In the genomic region with DNA sequence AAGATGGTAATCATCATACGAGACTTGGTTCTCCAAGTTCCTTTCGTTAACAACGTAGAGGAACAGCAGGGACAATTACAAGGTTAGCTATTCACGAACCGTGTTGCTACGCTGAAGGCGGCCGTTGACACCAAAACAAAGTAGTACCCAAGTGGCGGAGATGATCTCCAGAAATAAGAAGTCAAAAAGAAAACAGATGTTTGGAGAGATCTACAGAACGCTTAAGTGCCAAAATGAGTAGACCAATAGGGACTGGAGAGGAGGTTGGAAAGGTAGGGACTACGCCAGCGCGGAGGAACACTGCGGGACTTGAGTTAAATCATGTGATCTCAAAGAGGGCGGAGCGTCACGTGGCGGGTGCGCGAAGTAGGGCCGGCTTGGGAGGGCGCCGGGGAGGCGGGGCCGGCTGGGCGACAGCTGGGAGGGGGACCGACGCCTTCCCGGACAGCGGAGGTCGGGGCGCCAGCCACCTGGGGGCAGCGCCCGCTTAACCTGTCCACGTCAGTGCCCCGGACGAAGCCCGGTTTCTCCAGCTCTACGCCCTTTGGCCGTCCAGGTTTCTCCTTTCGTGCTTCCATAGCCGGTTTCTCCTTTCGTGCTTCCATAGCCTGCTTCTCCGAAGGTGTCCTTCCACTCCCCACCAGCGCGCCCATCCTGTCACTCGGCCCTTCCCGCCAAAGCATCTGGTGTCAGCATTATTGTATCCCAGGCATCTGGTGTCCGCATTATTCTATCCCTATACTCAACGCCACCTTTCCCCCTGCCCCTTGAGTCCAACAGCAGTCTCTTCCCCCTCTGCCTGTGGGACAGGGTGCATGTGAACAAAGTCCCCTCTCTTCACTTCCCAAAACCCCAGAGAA, we compare ENCODE assay signal across 7 cellular contexts. TPM values are rescaled to one million over a fixed set of nuclear protein-coding genes. Genes with fewer than 3 reads are reported as not detected.
DNase-seq lines count a peak whose midpoint lies in the region; ATAC-seq, FAIRE-seq and TF ChIP-seq lines count a peak whose summit lies in the region.

No MANE protein-coding gene starts in this region.

- peaks cover 61% of the 10 kb centered on the region for H3K79me2 ChIP-seq in mammary epithelial cell (ENCODE audit: insufficient read depth, low read length)

- H3K36me3 Mint-ChIP-seq in immature natural killer cell, result peaks cover 8 to 28% (median 14%) of the 10 kb centered on the region in 3 donors

- H3K4me1 Mint-ChIP-seq in immature natural killer cell, result peaks cover 40 to 41% of the 10 kb centered on the region in 2 donors

- H3K27me3 ChIP-seq in WERI-Rb-1 (ENCODE audit: insufficient read depth, low read depth, severe bottlenecking) (no peaks in the 10 kb centered on the region), mammary epithelial cell (ENCODE audit: insufficient read depth, low read length) (no peaks in the 10 kb centered on the region), small intestine (ENCODE audit: control insufficient read depth in 2 of 2, insufficient read depth in 2 of 2, low read length in 2 of 2) (no peaks in the 10 kb centered on the region)

- H2AFZ ChIP-seq in mammary epithelial cell (ENCODE audit: low read depth, low read length), result peak overlapping the region; percentile 90

- peak; percentile 41 for ATAC-seq in GM18508 (IDR thresholded peaks at IDR 0.05; ENCODE audit: insufficient read depth, unreplicated experiment)
- peak; percentile 38 for ATAC-seq in HG03039 (IDR thresholded peaks at IDR 0.05; ENCODE audit: unreplicated experiment)

- CTCF ChIA-PET in mammary epithelial cell (lab: Charles Lee; ENCODE audit: low non-redundant PET), result interaction anchor here (0.6 to 0.9 kb wide), 2 partner anchors 169 to 373 kb away, joined by 3 read pairs; no protein-coding TSS in a partner anchor

- peak overlapping the region; percentile 90 for H3K4me3 ChIP-seq in WERI-Rb-1 (ENCODE audit: low read depth, low read length)
- H3K4me3 ChIP-seq in mammary epithelial cell (replicated peaks in 1 of 3; ENCODE audit: insufficient read depth in 1 of 3, low read depth in 2 of 3, low read length in 3 of 3), result peak overlapping the region; percentile 82 to 91 (median 90)
- H3K4me3 ChIP-seq in small intestine (ENCODE audit: low read depth in 1 of 2, low read length in 2 of 2), result peak overlapping the region; percentile 78 to 95

- H3K9me3 ChIP-seq in WERI-Rb-1 (ENCODE audit: severe bottlenecking) (no peaks in the 10 kb centered on the region), mammary epithelial cell (replicated peaks; ENCODE audit: insufficient read depth, low read length) (no peaks in the 10 kb centered on the region), small intestine (ENCODE audit: control insufficient read depth, low read depth) (no peaks in the 10 kb centered on the region)

- H4K20me1 ChIP-seq in mammary epithelial cell (ENCODE audit: insufficient read depth, low read length), result no peaks in the 10 kb centered on the region

- intact Hi-C loops in mammary epithelial cell (cut with micrococcal nuclease), result loop anchor here (1.0 kb wide), 1 partner anchor 53 kb away; no protein-coding TSS in a partner anchor

- in situ Hi-C loops in mammary epithelial cell (cut with MboI; ENCODE audit: low sequenced_read_pairs in 2 of 2), result no loop called here

- peaks cover 12 to 29% (median 23%) of the 10 kb centered on the region in 3 donors for H3K27me3 Mint-ChIP-seq in immature natural killer cell (ENCODE audit: low read depth in 3 of 3)

- H3K4me3 Mint-ChIP-seq in immature natural killer cell, result peak overlapping the region; percentile 98 to 99 (median 98)

- peak; percentile 96 for DNase-seq in NCI-H2171 treated with DMSO at 0.1 percent for 48 hours (lab: John Stamatoyannopoulos, UW)
- DNase-seq in WERI-Rb-1, result peak; percentile 97
- peak; percentile 89 for DNase-seq in mammary epithelial cell
- peak; percentile 95 to 96 (median 96) for DNase-seq in immature natural killer cell
- DNase-seq in small intestine, result peak; percentile 92

- BruUV-seq in mammary epithelial cell (replicated peaks; lab: Mats Ljungman, UMichigan), result no TSS peak

- H3K4me1 ChIP-seq in mammary epithelial cell (ENCODE audit: insufficient read depth, low read length), result peaks cover 26% of the 10 kb centered on the region
- peaks cover 3% of the 10 kb centered on the region in 2 donors for H3K4me1 ChIP-seq in small intestine (ENCODE audit: control insufficient read depth in 2 of 2, insufficient read depth in 1 of 2, low read depth in 1 of 2, low read length in 1 of 2)

- peak overlapping the region; percentile 97 for H3K4me2 ChIP-seq in mammary epithelial cell (ENCODE audit: insufficient read depth, low read depth, low read length)

- H3K36me3 ChIP-seq in WERI-Rb-1, result peaks cover 71% of the 10 kb centered on the region
- H3K36me3 ChIP-seq in mammary epithelial cell (ENCODE audit: insufficient read depth, low read length), result peaks cover 7% of the 10 kb centered on the region
- peaks cover 0 to 12% of the 10 kb centered on the region in 2 donors for H3K36me3 ChIP-seq in small intestine (ENCODE audit: control insufficient read depth in 2 of 2, insufficient read depth in 2 of 2, low read length in 2 of 2)

- dilution Hi-C loops in mammary epithelial cell (cut with HindIII; ENCODE audit: low sequenced_read_pairs), result no loop called here

- WGBS in mammary epithelial cell (ENCODE audit: low coverage, missing lambda C conversion rate), result 4% methylated on average over 12 of the region's 50 CpGs
- WGBS in small intestine, 3 donors, result 1 to 3% (median 2%) methylated on average over 33 to 50 of the region's 50 CpGs

- peak overlapping the region; percentile 96 to 100 (median 100) for H3K27ac Mint-ChIP-seq in immature natural killer cell

- FAIRE-seq in small intestine (lab: Jason Lieb, UNC), result no peak

- TF ChIP-seq CTCF in WERI-Rb-1 (IDR thresholded peaks at IDR 0.05; ENCODE audit: low read depth, low read length), result peak; percentile 31; the same call in 1 of the 2 replicates
- no peak for TF ChIP-seq CTCF in mammary epithelial cell (conservative IDR thresholded peaks at IDR 0.05 in 1 of 2, IDR thresholded peaks at IDR 0.05 in 1 of 2; ENCODE audit: extremely low read depth in 1 of 2, insufficient read depth in 1 of 2, low read depth in 1 of 2, low read length in 2 of 2)

- peak overlapping the region; percentile 93 for H3K9ac ChIP-seq in mammary epithelial cell (ENCODE audit: insufficient read depth, low read length)

- H3K9me3 Mint-ChIP-seq in immature natural killer cell, result peaks cover 0 to 2% (median 0%) of the 10 kb centered on the region in 6 donors

- H3K27ac ChIP-seq in WERI-Rb-1 (peak overlapping the region; percentile 99), mammary epithelial cell (ENCODE audit: insufficient read depth, low read depth, low read length) (peak overlapping the region; percentile 88), small intestine (ENCODE audit: low read depth in 1 of 2, low read length in 1 of 2) (peak overlapping the region; percentile 98 to 99)

RNA-seq across cellular contexts. Expression of a gene that starts 0.7 kb away (rescaled TPM):
- total RNA-seq in mammary epithelial cell, result 100 to 1,000 TPM; 116 to 204 TPM
- 326 TPM for polyA plus RNA-seq in mammary epithelial cell
- polyA minus RNA-seq in mammary epithelial cell, result 296 TPM
- 100 to 1,000 TPM; 764 to 982 (median 905) TPM for polyA plus RNA-seq in immature natural killer cell
- polyA plus RNA-seq in small intestine, result 1,000 to 10,000 TPM in 1 of 3 donors, 100 to 1,000 TPM in 2; 541 to 1,100 (median 827) TPM

RNA-seq across cellular contexts. Expression of a gene that starts 3.7 kb away (rescaled TPM):
- 10 to 100 TPM; 36.7 to 53.6 TPM for total RNA-seq in mammary epithelial cell
- 39.8 TPM for polyA plus RNA-seq in mammary epithelial cell
- polyA minus RNA-seq in mammary epithelial cell, result 26.2 TPM
- 10 to 100 TPM; 11.9 to 41.4 (median 17.7) TPM for polyA plus RNA-seq in immature natural killer cell
- polyA plus RNA-seq in small intestine, result 10 to 100 TPM; 26.4 to 40.3 (median 31.8) TPM

RNA-seq across cellular contexts. Expression of a gene that starts 8.6 kb away (rescaled TPM):
- total RNA-seq in mammary epithelial cell, result 100 to 1,000 TPM in 1 of 2 donors, 10 to 100 TPM in 1; 28.2 to 122 TPM
- 110 TPM for polyA plus RNA-seq in mammary epithelial cell
- polyA minus RNA-seq in mammary epithelial cell, result 263 TPM
- polyA plus RNA-seq in immature natural killer cell, result 10 to 100 TPM; 33.2 to 61.1 (median 57.8) TPM
- 100 to 1,000 TPM in 1 of 3 donors, 10 to 100 TPM in 2; 70.0 to 101 (median 77.3) TPM for polyA plus RNA-seq in small intestine

RNA-seq across cellular contexts. Expression of a gene that starts 8.6 kb away (rescaled TPM):
- 10 to 100 TPM; 43.6 to 48.0 TPM for total RNA-seq in mammary epithelial cell
- polyA plus RNA-seq in mammary epithelial cell (7.9 TPM), immature natural killer cell (10 to 100 TPM; 19.4 to 28.5 (median 25.2) TPM), small intestine (10 to 100 TPM in 2 of 3 donors, 1 to 10 TPM in 1; 8.1 to 20.7 (median 11.3) TPM)
- 44.2 TPM for polyA minus RNA-seq in mammary epithelial cell

RNA-seq across cellular contexts. Expression of a gene that starts 9.1 kb away (rescaled TPM):
- total RNA-seq in mammary epithelial cell, result 10 to 100 TPM; 18.8 to 52.0 TPM
- 39.3 TPM for polyA plus RNA-seq in mammary epithelial cell
- 46.8 TPM for polyA minus RNA-seq in mammary epithelial cell
- polyA plus RNA-seq in immature natural killer cell, result 100 to 1,000 TPM in 1 of 3 donors, 10 to 100 TPM in 2; 65.0 to 108 (median 89.0) TPM
- 10 to 100 TPM; 31.3 to 84.6 (median 44.5) TPM for polyA plus RNA-seq in small intestine

Comparison
In these comparisons a context has a peak if more than half of its experiments do, and no peak if none do; other contexts are left out.
1. Peak in every context shown above with its lines: DNase-seq, ATAC-seq, H3K4me3 ChIP-seq and H3K27ac ChIP-seq.